Comparison of ENCODE assay signal across 1 cellular context in genomic region chr5:173848986-173849596, GRCh38.
TF ChIP-seq lines count a peak whose summit lies in the region.

No MANE protein-coding gene starts in this region.

TF ChIP-seq in K562, 482 proteins besides CTCF, POLR2A, EP300 and RAD21 (continued from another document):
- TF ChIP-seq, protein P1, sequence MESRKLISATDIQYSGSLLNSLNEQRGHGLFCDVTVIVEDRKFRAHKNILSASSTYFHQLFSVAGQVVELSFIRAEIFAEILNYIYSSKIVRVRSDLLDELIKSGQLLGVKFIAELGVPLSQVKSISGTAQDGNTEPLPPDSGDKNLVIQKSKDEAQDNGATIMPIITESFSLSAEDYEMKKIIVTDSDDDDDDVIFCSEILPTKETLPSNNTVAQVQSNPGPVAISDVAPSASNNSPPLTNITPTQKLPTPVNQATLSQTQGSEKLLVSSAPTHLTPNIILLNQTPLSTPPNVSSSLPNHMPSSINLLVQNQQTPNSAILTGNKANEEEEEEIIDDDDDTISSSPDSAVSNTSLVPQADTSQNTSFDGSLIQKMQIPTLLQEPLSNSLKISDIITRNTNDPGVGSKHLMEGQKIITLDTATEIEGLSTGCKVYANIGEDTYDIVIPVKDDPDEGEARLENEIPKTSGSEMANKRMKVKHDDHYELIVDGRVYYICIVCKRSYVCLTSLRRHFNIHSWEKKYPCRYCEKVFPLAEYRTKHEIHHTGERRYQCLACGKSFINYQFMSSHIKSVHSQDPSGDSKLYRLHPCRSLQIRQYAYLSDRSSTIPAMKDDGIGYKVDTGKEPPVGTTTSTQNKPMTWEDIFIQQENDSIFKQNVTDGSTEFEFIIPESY (CRISPR knock-in tag; IDR thresholded peaks at IDR 0.05), result no peak
- TF ChIP-seq STAT5B (CRISPR knock-in tag; IDR thresholded peaks at IDR 0.05) (no peak), XRCC3 (IDR thresholded peaks at IDR 0.05) (no peak), ZFP1 (CRISPR knock-in tag; IDR thresholded peaks at IDR 0.05) (no peak), BHLHE40 (IDR thresholded peaks at IDR 0.05; ENCODE audit: low read length) (no peak), SPI1 (IDR thresholded peaks at IDR 0.05; ENCODE audit: borderline replicate concordance, low read depth, low read length) (no peak), NFE2L1 (tag; IDR thresholded peaks at IDR 0.05; ENCODE audit: borderline replicate concordance, low read depth) (no peak), CHD1 (IDR thresholded peaks at IDR 0.05; ENCODE audit: low read length) (no peak), ARHGAP35 (IDR thresholded peaks at IDR 0.05; ENCODE audit: partially characterized antibody) (no peak), CBX8 (IDR thresholded peaks at IDR 0.05; ENCODE audit: borderline replicate concordance, extremely low read depth, low read depth, low read length, poor library complexity, severe bottlenecking) (no peak), CBFA2T2 (conservative IDR thresholded peaks at IDR 0.05) (no peak), NFE2 (IDR thresholded peaks at IDR 0.05; ENCODE audit: low read depth) (no peak), NCOR1 (IDR thresholded peaks at IDR 0.05) (no peak), GABPB1 (CRISPR knock-in tag; IDR thresholded peaks at IDR 0.05) (no peak), CAMTA2 (CRISPR knock-in tag; conservative IDR thresholded peaks at IDR 0.05) (no peak), ZFP30 (CRISPR knock-in tag; IDR thresholded peaks at IDR 0.05; ENCODE audit: borderline replicate concordance) (no peak), POLR3G (IDR thresholded peaks at IDR 0.05; ENCODE audit: extremely low read depth, insufficient read length, insufficient replicate concordance) (no peak), ATF3 (IDR thresholded peaks at IDR 0.05) (no peak), ATF3 (CRISPR knock-in tag; conservative IDR thresholded peaks at IDR 0.05) (no peak), HOXB6 (CRISPR knock-in tag; IDR thresholded peaks at IDR 0.05; ENCODE audit: borderline replicate concordance) (no peak), MXI1 (IDR thresholded peaks at IDR 0.05; ENCODE audit: low read depth, low read length) (no peak), C11orf30 (IDR thresholded peaks at IDR 0.05; ENCODE audit: low read depth) (no peak), MAFK (IDR thresholded peaks at IDR 0.05; ENCODE audit: low read length) (0 out of 2 replicates have a peak, but pooled peaks have one; percentile 20), L3MBTL2 (IDR thresholded peaks at IDR 0.05) (peak; percentile 15; the same call in 1 of the 2 replicates), EZH2 (IDR thresholded peaks at IDR 0.05; ENCODE audit: borderline replicate concordance, low read depth, low read length) (no peak), ERF (CRISPR knock-in tag; IDR thresholded peaks at IDR 0.05) (no peak)
- TF ChIP-seq, protein P2, sequence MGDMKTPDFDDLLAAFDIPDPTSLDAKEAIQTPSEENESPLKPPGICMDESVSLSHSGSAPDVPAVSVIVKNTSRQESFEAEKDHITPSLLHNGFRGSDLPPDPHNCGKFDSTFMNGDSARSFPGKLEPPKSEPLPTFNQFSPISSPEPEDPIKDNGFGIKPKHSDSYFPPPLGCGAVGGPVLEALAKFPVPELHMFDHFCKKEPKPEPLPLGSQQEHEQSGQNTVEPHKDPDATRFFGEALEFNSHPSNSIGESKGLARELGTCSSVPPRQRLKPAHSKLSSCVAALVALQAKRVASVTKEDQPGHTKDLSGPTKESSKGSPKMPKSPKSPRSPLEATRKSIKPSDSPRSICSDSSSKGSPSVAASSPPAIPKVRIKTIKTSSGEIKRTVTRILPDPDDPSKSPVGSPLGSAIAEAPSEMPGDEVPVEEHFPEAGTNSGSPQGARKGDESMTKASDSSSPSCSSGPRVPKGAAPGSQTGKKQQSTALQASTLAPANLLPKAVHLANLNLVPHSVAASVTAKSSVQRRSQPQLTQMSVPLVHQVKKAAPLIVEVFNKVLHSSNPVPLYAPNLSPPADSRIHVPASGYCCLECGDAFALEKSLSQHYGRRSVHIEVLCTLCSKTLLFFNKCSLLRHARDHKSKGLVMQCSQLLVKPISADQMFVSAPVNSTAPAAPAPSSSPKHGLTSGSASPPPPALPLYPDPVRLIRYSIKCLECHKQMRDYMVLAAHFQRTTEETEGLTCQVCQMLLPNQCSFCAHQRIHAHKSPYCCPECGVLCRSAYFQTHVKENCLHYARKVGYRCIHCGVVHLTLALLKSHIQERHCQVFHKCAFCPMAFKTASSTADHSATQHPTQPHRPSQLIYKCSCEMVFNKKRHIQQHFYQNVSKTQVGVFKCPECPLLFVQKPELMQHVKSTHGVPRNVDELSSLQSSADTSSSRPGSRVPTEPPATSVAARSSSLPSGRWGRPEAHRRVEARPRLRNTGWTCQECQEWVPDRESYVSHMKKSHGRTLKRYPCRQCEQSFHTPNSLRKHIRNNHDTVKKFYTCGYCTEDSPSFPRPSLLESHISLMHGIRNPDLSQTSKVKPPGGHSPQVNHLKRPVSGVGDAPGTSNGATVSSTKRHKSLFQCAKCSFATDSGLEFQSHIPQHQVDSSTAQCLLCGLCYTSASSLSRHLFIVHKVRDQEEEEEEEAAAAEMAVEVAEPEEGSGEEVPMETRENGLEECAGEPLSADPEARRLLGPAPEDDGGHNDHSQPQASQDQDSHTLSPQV (IDR thresholded peaks at IDR 0.05), result peak; percentile 36; the same call in 1 of the 2 replicates
- TF ChIP-seq, protein P3, sequence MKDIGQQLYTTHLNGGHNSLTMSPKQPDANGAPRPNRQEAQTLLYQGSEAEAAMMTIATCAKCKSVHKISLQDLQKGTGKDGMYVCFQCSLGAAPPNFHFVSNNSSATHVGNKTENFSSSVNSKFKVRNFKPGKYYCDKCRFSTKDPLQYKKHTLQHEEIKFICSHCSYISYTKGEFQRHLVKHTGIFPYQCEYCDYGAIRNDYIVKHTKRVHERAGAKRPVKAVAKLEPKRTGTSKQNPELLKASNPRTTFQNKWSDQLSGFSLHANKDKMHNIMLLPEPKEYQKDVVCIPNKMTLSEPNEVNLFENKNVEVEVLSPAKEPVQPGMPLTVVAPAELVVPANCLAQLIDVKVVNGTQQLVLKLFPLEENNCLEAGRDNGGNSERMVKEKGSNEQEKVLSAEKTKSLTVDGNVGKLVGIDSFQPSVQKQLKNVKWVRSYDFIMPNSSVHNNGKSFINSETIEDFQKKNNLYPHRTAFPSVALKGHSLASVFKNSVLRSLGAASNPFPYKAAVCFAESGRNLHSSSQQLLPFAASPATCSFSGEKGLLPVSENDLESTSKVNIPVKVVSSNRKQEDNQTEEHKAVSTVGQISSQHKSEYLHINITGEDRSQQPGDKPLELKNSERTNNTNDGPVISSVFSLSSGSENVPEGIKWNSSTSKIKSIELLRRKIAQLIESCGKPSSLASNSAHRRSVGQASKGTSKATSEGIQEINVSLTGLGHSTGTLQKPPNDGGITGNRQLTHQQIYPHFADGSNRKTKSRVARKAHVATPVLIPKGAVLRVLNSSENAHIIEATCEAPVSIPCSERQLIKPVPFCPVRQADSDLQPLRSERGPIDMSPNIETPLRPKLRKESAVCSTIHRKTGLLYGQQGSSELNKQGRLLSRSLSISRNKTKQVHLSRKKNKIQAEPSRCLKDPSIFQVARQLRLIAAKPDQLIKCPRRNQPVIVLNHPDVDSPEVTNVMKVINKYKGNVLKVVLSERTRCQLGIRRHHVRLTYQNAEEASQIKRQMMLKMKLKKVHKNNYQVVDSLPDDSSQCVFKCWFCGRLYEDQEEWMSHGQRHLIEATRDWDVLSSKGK (CRISPR knock-in tag; IDR thresholded peaks at IDR 0.05), result no peak
- TF ChIP-seq, protein P4, sequence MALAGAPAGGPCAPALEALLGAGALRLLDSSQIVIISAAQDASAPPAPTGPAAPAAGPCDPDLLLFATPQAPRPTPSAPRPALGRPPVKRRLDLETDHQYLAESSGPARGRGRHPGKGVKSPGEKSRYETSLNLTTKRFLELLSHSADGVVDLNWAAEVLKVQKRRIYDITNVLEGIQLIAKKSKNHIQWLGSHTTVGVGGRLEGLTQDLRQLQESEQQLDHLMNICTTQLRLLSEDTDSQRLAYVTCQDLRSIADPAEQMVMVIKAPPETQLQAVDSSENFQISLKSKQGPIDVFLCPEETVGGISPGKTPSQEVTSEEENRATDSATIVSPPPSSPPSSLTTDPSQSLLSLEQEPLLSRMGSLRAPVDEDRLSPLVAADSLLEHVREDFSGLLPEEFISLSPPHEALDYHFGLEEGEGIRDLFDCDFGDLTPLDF (CRISPR knock-in tag; IDR thresholded peaks at IDR 0.05), result no peak
- TF ChIP-seq, protein P5, sequence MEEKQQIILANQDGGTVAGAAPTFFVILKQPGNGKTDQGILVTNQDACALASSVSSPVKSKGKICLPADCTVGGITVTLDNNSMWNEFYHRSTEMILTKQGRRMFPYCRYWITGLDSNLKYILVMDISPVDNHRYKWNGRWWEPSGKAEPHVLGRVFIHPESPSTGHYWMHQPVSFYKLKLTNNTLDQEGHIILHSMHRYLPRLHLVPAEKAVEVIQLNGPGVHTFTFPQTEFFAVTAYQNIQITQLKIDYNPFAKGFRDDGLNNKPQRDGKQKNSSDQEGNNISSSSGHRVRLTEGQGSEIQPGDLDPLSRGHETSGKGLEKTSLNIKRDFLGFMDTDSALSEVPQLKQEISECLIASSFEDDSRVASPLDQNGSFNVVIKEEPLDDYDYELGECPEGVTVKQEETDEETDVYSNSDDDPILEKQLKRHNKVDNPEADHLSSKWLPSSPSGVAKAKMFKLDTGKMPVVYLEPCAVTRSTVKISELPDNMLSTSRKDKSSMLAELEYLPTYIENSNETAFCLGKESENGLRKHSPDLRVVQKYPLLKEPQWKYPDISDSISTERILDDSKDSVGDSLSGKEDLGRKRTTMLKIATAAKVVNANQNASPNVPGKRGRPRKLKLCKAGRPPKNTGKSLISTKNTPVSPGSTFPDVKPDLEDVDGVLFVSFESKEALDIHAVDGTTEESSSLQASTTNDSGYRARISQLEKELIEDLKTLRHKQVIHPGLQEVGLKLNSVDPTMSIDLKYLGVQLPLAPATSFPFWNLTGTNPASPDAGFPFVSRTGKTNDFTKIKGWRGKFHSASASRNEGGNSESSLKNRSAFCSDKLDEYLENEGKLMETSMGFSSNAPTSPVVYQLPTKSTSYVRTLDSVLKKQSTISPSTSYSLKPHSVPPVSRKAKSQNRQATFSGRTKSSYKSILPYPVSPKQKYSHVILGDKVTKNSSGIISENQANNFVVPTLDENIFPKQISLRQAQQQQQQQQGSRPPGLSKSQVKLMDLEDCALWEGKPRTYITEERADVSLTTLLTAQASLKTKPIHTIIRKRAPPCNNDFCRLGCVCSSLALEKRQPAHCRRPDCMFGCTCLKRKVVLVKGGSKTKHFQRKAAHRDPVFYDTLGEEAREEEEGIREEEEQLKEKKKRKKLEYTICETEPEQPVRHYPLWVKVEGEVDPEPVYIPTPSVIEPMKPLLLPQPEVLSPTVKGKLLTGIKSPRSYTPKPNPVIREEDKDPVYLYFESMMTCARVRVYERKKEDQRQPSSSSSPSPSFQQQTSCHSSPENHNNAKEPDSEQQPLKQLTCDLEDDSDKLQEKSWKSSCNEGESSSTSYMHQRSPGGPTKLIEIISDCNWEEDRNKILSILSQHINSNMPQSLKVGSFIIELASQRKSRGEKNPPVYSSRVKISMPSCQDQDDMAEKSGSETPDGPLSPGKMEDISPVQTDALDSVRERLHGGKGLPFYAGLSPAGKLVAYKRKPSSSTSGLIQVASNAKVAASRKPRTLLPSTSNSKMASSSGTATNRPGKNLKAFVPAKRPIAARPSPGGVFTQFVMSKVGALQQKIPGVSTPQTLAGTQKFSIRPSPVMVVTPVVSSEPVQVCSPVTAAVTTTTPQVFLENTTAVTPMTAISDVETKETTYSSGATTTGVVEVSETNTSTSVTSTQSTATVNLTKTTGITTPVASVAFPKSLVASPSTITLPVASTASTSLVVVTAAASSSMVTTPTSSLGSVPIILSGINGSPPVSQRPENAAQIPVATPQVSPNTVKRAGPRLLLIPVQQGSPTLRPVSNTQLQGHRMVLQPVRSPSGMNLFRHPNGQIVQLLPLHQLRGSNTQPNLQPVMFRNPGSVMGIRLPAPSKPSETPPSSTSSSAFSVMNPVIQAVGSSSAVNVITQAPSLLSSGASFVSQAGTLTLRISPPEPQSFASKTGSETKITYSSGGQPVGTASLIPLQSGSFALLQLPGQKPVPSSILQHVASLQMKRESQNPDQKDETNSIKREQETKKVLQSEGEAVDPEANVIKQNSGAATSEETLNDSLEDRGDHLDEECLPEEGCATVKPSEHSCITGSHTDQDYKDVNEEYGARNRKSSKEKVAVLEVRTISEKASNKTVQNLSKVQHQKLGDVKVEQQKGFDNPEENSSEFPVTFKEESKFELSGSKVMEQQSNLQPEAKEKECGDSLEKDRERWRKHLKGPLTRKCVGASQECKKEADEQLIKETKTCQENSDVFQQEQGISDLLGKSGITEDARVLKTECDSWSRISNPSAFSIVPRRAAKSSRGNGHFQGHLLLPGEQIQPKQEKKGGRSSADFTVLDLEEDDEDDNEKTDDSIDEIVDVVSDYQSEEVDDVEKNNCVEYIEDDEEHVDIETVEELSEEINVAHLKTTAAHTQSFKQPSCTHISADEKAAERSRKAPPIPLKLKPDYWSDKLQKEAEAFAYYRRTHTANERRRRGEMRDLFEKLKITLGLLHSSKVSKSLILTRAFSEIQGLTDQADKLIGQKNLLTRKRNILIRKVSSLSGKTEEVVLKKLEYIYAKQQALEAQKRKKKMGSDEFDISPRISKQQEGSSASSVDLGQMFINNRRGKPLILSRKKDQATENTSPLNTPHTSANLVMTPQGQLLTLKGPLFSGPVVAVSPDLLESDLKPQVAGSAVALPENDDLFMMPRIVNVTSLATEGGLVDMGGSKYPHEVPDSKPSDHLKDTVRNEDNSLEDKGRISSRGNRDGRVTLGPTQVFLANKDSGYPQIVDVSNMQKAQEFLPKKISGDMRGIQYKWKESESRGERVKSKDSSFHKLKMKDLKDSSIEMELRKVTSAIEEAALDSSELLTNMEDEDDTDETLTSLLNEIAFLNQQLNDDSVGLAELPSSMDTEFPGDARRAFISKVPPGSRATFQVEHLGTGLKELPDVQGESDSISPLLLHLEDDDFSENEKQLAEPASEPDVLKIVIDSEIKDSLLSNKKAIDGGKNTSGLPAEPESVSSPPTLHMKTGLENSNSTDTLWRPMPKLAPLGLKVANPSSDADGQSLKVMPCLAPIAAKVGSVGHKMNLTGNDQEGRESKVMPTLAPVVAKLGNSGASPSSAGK (IDR thresholded peaks at IDR 0.05), result 0 out of 2 replicates have a peak, but pooled peaks have one; percentile 16
- TF ChIP-seq, protein P6, sequence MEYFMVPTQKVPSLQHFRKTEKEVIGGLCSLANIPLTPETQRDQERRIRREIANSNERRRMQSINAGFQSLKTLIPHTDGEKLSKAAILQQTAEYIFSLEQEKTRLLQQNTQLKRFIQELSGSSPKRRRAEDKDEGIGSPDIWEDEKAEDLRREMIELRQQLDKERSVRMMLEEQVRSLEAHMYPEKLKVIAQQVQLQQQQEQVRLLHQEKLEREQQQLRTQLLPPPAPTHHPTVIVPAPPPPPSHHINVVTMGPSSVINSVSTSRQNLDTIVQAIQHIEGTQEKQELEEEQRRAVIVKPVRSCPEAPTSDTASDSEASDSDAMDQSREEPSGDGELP (CRISPR knock-in tag; IDR thresholded peaks at IDR 0.05; ENCODE audit: borderline replicate concordance), result no peak
